In genomic region chr17:28576758-28577465, GRCh38 we compare ENCODE assay signal across 7 cellular contexts. TPM values are rescaled to one million over a fixed set of nuclear protein-coding genes. Genes with fewer than 3 reads are reported as not detected.
DNase-seq lines count a peak whose midpoint lies in the region; ATAC-seq and TF ChIP-seq lines count a peak whose summit lies in the region.

Gene ALDOC, minus strand, starts transcription at chr17:28576895. Its CDS starts 1,363 bp downstream, at chr17:28575532.

- TF ChIP-seq CTCF in VCaP (conservative IDR thresholded peaks at IDR 0.05) = no peak
- TF ChIP-seq CTCF in MCF 10A (IDR thresholded peaks at IDR 0.05; ENCODE audit: unreplicated experiment) = no peak
- no peak for TF ChIP-seq CTCF in smooth muscle cell (IDR thresholded peaks at IDR 0.05; ENCODE audit: borderline replicate concordance, insufficient read depth, poor library complexity, severe bottlenecking)

- H3K27me3 Mint-ChIP-seq in MCF 10A (ENCODE audit: insufficient read depth, unreplicated experiment) = no peaks in the 10 kb centered on the region

- H3K9me3 Mint-ChIP-seq in MCF 10A (ENCODE audit: unreplicated experiment) = no peaks in the 10 kb centered on the region

- peak within 1 kb of the TSS; percentile 54 for H3K27ac Mint-ChIP-seq in MCF 10A (ENCODE audit: low read depth, unreplicated experiment)

- ATAC-seq in GM18505 (IDR thresholded peaks at IDR 0.05; ENCODE audit: unreplicated experiment) (peak; percentile 84), HG02884 (IDR thresholded peaks at IDR 0.05; ENCODE audit: unreplicated experiment) (peak; percentile 91)

- H3K9me3 ChIP-seq in smooth muscle cell (replicated peaks; ENCODE audit: low read depth) = no peaks in the 10 kb centered on the region

- DNase-seq in NCI-H2081 treated with DMSO at 0.1 percent for 48 hours (lab: John Stamatoyannopoulos, UW) = peak; percentile 33
- DNase-seq in MCF 10A (ENCODE audit: unreplicated experiment) = peak; percentile 94
- peak; percentile 99 for DNase-seq in iPS-NIHi11 (ENCODE audit: low spot score)
- peak; percentile 75 for DNase-seq in smooth muscle cell (lab: John Stamatoyannopoulos, UW; ENCODE audit: unreplicated experiment)

- peaks cover 5% of the 10 kb centered on the region for H3K4me1 ChIP-seq in smooth muscle cell (ENCODE audit: low read depth)

- H3F3A ChIP-seq in smooth muscle cell (ENCODE audit: low read depth) = peaks cover 3% of the 10 kb centered on the region

- intact Hi-C loops in MCF 10A (cut with micrococcal nuclease) = no loop called here

- TF ChIP-seq POLR2A in GM18505 (IDR thresholded peaks at IDR 0.05; ENCODE audit: borderline replicate concordance, extremely low read depth, insufficient read depth, insufficient read length) = peak; percentile 84

- CTCF ChIA-PET in MCF 10A (lab: Yijun Ruan, JAX) = interaction anchor here (0.6 to 0.9 kb wide), 3 partner anchors 16 to 344 kb away, joined by 3 to 4 read pairs (median 4); no protein-coding TSS in a partner anchor

- peaks cover 17% of the 10 kb centered on the region for H3K4me1 Mint-ChIP-seq in MCF 10A (ENCODE audit: insufficient read depth, unreplicated experiment)

- BruUV-seq in MCF 10A (replicated peaks; lab: Mats Ljungman, UMichigan) = no TSS peak

- no peak within 1 kb of the TSS for H3K9ac ChIP-seq in smooth muscle cell (ENCODE audit: low read depth)

- H3K79me2 ChIP-seq in smooth muscle cell (ENCODE audit: low read depth) = no peaks in the 10 kb centered on the region

- peak within 1 kb of the TSS; percentile 64 for H3K4me3 Mint-ChIP-seq in MCF 10A (ENCODE audit: unreplicated experiment)

- H2AFZ ChIP-seq in smooth muscle cell (ENCODE audit: low read depth) = peak within 1 kb of the TSS; percentile 60

- H3K4me2 ChIP-seq in smooth muscle cell = peak within 1 kb of the TSS; percentile 86

- 9% methylated on average over 23 of the region's 26 CpGs for WGBS in smooth muscle cell (ENCODE audit: low lambda C conversion rate)

- POLR2A ChIA-PET in MCF 10A (lab: Yijun Ruan, JAX) = interaction anchor here (0.6 to 4.1 kb wide), 12 partner anchors 9 to 241 kb away, joined by 3 to 32 read pairs (median 4); partner anchors contain the start of genes BLTP2, IFT20, SDF2 and SPAG5

- H3K4me3 ChIP-seq in smooth muscle cell = peak within 1 kb of the TSS; percentile 37

- H3K27ac ChIP-seq in VCaP (peak within 1 kb of the TSS; percentile 62), smooth muscle cell (ENCODE audit: low read depth) (no peak within 1 kb of the TSS)

- peaks cover 19% of the 10 kb centered on the region for H3K36me3 Mint-ChIP-seq in MCF 10A (ENCODE audit: insufficient read depth, unreplicated experiment)

- H3K27me3 ChIP-seq in smooth muscle cell (ENCODE audit: low read depth) = no peaks in the 10 kb centered on the region

- no peaks in the 10 kb centered on the region for H3K36me3 ChIP-seq in smooth muscle cell (ENCODE audit: low read depth)

- H4K20me1 ChIP-seq in smooth muscle cell (ENCODE audit: low read depth) = no peaks in the 10 kb centered on the region

RNA-seq across cellular contexts. Expression of gene ALDOC, which starts in this region (rescaled TPM):
- total RNA-seq in MCF 10A (2022) (2.4 and 6.0 TPM in 2 replicates), smooth muscle cell (72.6 and 106 TPM in 2 replicates)
- 61.7 and 71.5 TPM in 2 replicates for polyA plus RNA-seq in smooth muscle cell

Comparison
In these comparisons a context has a peak if more than half of its experiments do, and no peak if none do; other contexts are left out.
1. RNA of gene ALDOC (total RNA-seq): 72.6 to 106 TPM in smooth muscle cell; 2.4 to 6.0 TPM in MCF 10A; every median in the first group is over 10 times any median in the second.
2. DNase-seq: peak in every context shown above with its lines; median percentile 99 in iPS-NIHi11; 94 in MCF 10A; 75 in smooth muscle cell; 33 in NCI-H2081 treated with DMSO at 0.1 percent for 48 hours.